ENCODE assay signal across 8 cellular contexts in genomic region chr16:85330694-85331188, GRCh38.
DNase-seq lines count a peak whose midpoint lies in the region; ATAC-seq, FAIRE-seq and TF ChIP-seq lines count a peak whose summit lies in the region.

No MANE protein-coding gene starts in this region.

- H3K27me3 ChIP-seq in brain microvascular endothelial cell (replicated peaks) (no peaks in the 10 kb centered on the region), left lung (peaks cover 0 to 55% of the 10 kb centered on the region in 2 donors)

- intact Hi-C loops in left lung (cut with DNase I), result no loop called here

- peak overlapping the region; percentile 41 for H3K27ac ChIP-seq in brain microvascular endothelial cell
- H3K27ac ChIP-seq in left lung, result no peak overlapping the region

- TF ChIP-seq CTCF in brain microvascular endothelial cell (IDR thresholded peaks at IDR 0.05; ENCODE audit: low read depth, low read length, missing control alignments) (peak; percentile 76), left lung (IDR thresholded peaks at IDR 0.05) (peak; percentile 19 to 31)

- H3K9me3 ChIP-seq in left lung, result no peaks in the 10 kb centered on the region

- no peaks in the 10 kb centered on the region for H3K36me3 ChIP-seq in brain microvascular endothelial cell (replicated peaks)
- no peaks in the 10 kb centered on the region for H3K36me3 ChIP-seq in left lung

- H3K4me1 ChIP-seq in left lung, result peaks cover 17 to 29% of the 10 kb centered on the region in 2 donors

- DNase-seq in COR-L47 (lab: John Stamatoyannopoulos, UW), result peak; percentile 44
- DNase-seq in GM19239 (ENCODE audit: insufficient read length, low spot score), result peak; percentile 53
- DNase-seq in NCI-H82 (lab: John Stamatoyannopoulos, UW), result peak; percentile 90
- peak; percentile 72 for DNase-seq in brain microvascular endothelial cell
- DNase-seq in left lung, result no peak
- DNase-seq in activated CD4-positive, CD25-positive, alpha-beta regulatory T cell (lab: John Stamatoyannopoulos, UW), result no peak

- FAIRE-seq in GM19239 (lab: Jason Lieb, UNC), result no peak

- H3K4me3 ChIP-seq in brain microvascular endothelial cell (ENCODE audit: low read depth, low read length), result no peak overlapping the region
- no peak overlapping the region for H3K4me3 ChIP-seq in left lung

- in situ Hi-C loops in brain microvascular endothelial cell (cut with HindIII; ENCODE audit: low pct_ligation_motif_present, low sequenced_read_pairs), result no loop called here

- ATAC-seq in left lung, result peak; percentile 58
- ATAC-seq in GM19351 (IDR thresholded peaks at IDR 0.05; ENCODE audit: unreplicated experiment), result no peak
- no peak for ATAC-seq in GM21423 (IDR thresholded peaks at IDR 0.05; ENCODE audit: unreplicated experiment)

Comparison
In these comparisons a context has a peak if more than half of its experiments do, and no peak if none do; other contexts are left out.
1. DNase-seq: peak in COR-L47 (single experiment), GM19239 (single experiment), NCI-H82 (single experiment) and brain microvascular endothelial cell (single experiment); none in left lung (0 of 2) and activated CD4-positive, CD25-positive, alpha-beta regulatory T cell (0 of 4).